8 cellular contexts compared by ENCODE assay signal in the genomic region with DNA sequence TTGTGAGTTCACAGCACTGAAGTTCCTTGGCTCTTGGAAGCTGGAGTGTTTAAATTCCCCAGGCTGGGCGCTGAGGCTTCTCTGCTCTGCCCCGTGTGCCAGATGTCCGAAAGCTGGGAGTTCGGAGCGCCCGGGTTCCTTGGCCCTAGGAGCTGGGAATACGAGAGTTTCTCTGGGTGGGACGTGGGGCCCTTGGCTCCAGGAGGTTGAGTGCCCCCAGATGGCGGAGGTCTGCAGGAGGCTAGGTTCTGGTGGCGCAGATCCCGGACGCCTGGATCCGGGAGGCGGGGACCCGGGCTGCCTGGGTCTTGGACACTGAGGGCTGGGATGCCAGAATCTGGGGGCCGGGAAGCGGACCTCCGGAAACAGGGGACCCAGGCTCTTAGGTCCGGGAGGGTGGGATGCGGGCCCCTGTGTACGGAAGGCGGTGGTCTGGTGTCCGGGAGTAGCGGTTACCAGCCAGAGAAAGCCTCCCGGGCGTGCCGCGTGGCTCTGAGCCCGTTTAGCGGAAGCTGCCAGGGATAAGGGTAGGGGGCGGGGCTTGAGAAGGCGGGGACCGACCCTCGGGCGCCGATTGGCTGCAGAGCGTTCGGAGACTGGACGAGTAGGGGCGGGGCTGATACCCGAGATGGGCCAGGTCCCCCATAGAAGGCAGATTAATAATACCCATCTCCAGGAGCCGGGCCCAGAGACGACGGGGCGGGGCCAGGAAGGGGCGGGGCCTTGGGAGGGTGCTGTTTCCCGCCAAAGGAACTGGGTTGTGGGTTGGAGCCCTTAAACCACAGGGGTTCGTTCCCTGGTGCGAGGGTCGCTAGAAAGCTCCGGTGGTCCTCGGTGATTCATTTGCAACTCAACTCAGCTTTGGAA. TPM values are rescaled to one million over a fixed set of nuclear protein-coding genes. Genes with fewer than 3 reads are reported as not detected.
DNase-seq lines count a peak whose midpoint lies in the region; ATAC-seq and TF ChIP-seq lines count a peak whose summit lies in the region.

Gene SLC1A5 (minus strand): TSS at position 494 of the 867 bp plus-strand sequence. CDS start 629 bp downstream, outside the sequence.

- peak within 1 kb of the TSS; percentile 99 for H3K27ac ChIP-seq in epithelial cell of prostate

- DNase-seq in D341Med (ENCODE audit: low spot score) = peak; percentile 98
- peak; percentile 100 for DNase-seq in OCI-M1 (lab: John Stamatoyannopoulos, UW)
- peak; percentile 99 for DNase-seq in activated CD8-positive, alpha-beta memory T cell treated with anti-CD3 and anti-CD28 coated beads, Interleukin-2, amount 50 U/mL, for 48 hours
- DNase-seq in epithelial cell of prostate (ENCODE audit: low read depth, low spot score) = peak; percentile 69
- peak; percentile 98 for DNase-seq in mucosa of gallbladder (ENCODE audit: low spot score)
- peak; percentile 92 to 96 for DNase-seq in stimulated activated CD8-positive, alpha-beta memory T cell treated with anti-CD3 and anti-CD28 coated beads, Interleukin-4, amount 100 ng/mL, for 1 hour (ENCODE audit: low read depth in 2 of 2, low spot score in 1 of 2)

- TF ChIP-seq EP300 in Ishikawa (IDR thresholded peaks at IDR 0.05; ENCODE audit: borderline replicate concordance) = 0 out of 2 replicates have a peak, but pooled peaks have one; percentile 25

- no peak for TF ChIP-seq RAD21 in Ishikawa (IDR thresholded peaks at IDR 0.05; ENCODE audit: low read depth)

- peak; percentile 64 for ATAC-seq in GM21526 (IDR thresholded peaks at IDR 0.05; ENCODE audit: low FRiP score, unreplicated experiment)

TF ChIP-seq in Ishikawa, 13 proteins besides CTCF, POLR2A, EP300 and RAD21:
- TF ChIP-seq TCF12 (IDR thresholded peaks at IDR 0.05; ENCODE audit: low read depth) (peak; percentile 70; the same call in 1 of the 2 replicates), USF1 (IDR thresholded peaks at IDR 0.05) (0 out of 2 replicates have a peak, but pooled peaks have one; percentile 9), TEAD4 (IDR thresholded peaks at IDR 0.05) (0 out of 2 replicates have a peak, but pooled peaks have one; percentile 25), TAF1 (IDR thresholded peaks at IDR 0.05; ENCODE audit: low read depth) (peak; percentile 99), YY1 (IDR thresholded peaks at IDR 0.05; ENCODE audit: low read depth) (peak; percentile 66; the same call in 1 of the 2 replicates), REST (IDR thresholded peaks at IDR 0.05; ENCODE audit: low read depth) (no peak), CREB1 (IDR thresholded peaks at IDR 0.05; ENCODE audit: low read depth) (no peak), NFIC (IDR thresholded peaks at IDR 0.05) (peak; percentile 49), CEBPB (IDR thresholded peaks at IDR 0.05) (no peak), FOXM1 (IDR thresholded peaks at IDR 0.05; ENCODE audit: borderline replicate concordance, low read depth) (no peak), EGR1 (IDR thresholded peaks at IDR 0.05) (no peak), ZBTB7A (IDR thresholded peaks at IDR 0.05; ENCODE audit: low read depth) (no peak)
- TF ChIP-seq, protein P1, sequence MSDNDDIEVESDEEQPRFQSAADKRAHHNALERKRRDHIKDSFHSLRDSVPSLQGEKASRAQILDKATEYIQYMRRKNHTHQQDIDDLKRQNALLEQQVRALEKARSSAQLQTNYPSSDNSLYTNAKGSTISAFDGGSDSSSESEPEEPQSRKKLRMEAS (IDR thresholded peaks at IDR 0.05) = peak; percentile 97

RNA-seq across cellular contexts. Expression of gene SLC1A5, which starts in this region (rescaled TPM):
- 105 TPM for total RNA-seq in mucosa of gallbladder

Comparison
In these comparisons a context has a peak if more than half of its experiments do, and no peak if none do; other contexts are left out.
1. Peak in every context shown above with its lines: DNase-seq, ATAC-seq and H3K27ac ChIP-seq.